Comparison of ENCODE assay signal across 1 cellular context in the genomic region with DNA sequence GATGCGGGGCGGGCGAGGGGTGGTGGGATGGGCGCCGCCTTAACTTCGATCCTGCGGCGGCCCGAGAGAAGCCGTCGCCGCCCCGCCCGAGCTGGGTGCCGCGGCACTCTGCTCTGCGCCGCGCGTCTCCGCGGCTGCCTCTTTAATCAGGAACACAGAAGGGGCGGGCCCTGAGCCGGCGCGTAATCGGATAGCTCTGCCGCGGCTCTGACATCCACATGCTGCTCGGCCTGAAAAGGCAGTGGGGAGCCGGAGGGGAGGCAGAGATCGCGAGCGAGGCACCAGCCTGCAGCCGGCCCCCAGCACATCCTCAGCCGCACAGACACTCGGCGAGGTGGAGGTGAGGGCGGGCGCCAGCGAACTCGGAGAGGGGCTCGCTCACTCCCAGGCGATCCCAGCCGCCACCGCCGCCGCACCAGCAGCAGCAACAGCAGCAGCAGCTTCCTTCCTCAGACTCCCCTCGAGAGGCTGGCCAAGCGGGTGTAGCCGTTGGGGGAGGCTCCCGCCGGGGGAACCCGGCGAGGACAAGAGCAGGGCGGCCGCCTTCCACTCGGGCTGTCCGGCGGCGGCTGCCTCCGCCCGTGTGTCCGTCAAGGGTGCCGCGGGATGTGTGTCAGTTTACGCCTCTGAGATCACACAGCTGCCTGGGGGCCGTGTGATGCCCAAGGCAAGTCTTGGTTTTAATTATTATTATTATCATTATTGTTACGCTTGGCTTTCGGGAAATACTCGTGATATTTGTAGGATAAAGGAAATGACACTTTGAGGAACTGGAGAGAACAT.
TF ChIP-seq lines count a peak whose summit lies in the region.

TSS of gene NRP2 (plus strand) at position 263 of the 783 bp plus-strand sequence. CDS start 790 bp downstream, outside the sequence.

TF ChIP-seq in WTC11, 78 proteins besides CTCF, POLR2A, EP300 and RAD21 (continued from another document):
- TF ChIP-seq FOXP1 (CRISPR knock-in tag; IDR thresholded peaks at IDR 0.05; ENCODE audit: borderline replicate concordance) = peak; percentile 87; the same call in 1 of the 2 replicates
- TF ChIP-seq FOXK1 (CRISPR knock-in tag; IDR thresholded peaks at IDR 0.05) = peak; percentile 80; the same call in 1 of the 2 replicates
- TF ChIP-seq USF1 (CRISPR knock-in tag; IDR thresholded peaks at IDR 0.05) = peak; percentile 64; the same call in 1 of the 2 replicates
- no peak for TF ChIP-seq TCF7 (CRISPR knock-in tag; IDR thresholded peaks at IDR 0.05; ENCODE audit: low read depth)
- TF ChIP-seq OVOL2 (CRISPR knock-in tag; IDR thresholded peaks at IDR 0.05; ENCODE audit: borderline replicate concordance) = no peak
- TF ChIP-seq AFF4 (CRISPR knock-in tag; IDR thresholded peaks at IDR 0.05; ENCODE audit: borderline replicate concordance) = 0 out of 2 replicates have a peak, but pooled peaks have one; percentile 40
- 0 out of 2 replicates have a peak, but pooled peaks have one; percentile 52 for TF ChIP-seq NFE2L1 (CRISPR knock-in tag; IDR thresholded peaks at IDR 0.05)
- peak; percentile 78; the same call in 1 of the 2 replicates for TF ChIP-seq ESRRA (CRISPR knock-in tag; IDR thresholded peaks at IDR 0.05; ENCODE audit: borderline replicate concordance)
- peak; percentile 90 for TF ChIP-seq ZBTB43 (CRISPR knock-in tag; IDR thresholded peaks at IDR 0.05)
- peak; percentile 43; the same call in 1 of the 2 replicates for TF ChIP-seq ZNF138 (CRISPR knock-in tag; conservative IDR thresholded peaks at IDR 0.05)
- no peak for TF ChIP-seq ZNF423 (CRISPR knock-in tag; IDR thresholded peaks at IDR 0.05)
- TF ChIP-seq, protein P1, sequence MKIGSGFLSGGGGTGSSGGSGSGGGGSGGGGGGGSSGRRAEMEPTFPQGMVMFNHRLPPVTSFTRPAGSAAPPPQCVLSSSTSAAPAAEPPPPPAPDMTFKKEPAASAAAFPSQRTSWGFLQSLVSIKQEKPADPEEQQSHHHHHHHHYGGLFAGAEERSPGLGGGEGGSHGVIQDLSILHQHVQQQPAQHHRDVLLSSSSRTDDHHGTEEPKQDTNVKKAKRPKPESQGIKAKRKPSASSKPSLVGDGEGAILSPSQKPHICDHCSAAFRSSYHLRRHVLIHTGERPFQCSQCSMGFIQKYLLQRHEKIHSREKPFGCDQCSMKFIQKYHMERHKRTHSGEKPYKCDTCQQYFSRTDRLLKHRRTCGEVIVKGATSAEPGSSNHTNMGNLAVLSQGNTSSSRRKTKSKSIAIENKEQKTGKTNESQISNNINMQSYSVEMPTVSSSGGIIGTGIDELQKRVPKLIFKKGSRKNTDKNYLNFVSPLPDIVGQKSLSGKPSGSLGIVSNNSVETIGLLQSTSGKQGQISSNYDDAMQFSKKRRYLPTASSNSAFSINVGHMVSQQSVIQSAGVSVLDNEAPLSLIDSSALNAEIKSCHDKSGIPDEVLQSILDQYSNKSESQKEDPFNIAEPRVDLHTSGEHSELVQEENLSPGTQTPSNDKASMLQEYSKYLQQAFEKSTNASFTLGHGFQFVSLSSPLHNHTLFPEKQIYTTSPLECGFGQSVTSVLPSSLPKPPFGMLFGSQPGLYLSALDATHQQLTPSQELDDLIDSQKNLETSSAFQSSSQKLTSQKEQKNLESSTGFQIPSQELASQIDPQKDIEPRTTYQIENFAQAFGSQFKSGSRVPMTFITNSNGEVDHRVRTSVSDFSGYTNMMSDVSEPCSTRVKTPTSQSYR (CRISPR knock-in tag; IDR thresholded peaks at IDR 0.05) = no peak
- TF ChIP-seq, protein P2, sequence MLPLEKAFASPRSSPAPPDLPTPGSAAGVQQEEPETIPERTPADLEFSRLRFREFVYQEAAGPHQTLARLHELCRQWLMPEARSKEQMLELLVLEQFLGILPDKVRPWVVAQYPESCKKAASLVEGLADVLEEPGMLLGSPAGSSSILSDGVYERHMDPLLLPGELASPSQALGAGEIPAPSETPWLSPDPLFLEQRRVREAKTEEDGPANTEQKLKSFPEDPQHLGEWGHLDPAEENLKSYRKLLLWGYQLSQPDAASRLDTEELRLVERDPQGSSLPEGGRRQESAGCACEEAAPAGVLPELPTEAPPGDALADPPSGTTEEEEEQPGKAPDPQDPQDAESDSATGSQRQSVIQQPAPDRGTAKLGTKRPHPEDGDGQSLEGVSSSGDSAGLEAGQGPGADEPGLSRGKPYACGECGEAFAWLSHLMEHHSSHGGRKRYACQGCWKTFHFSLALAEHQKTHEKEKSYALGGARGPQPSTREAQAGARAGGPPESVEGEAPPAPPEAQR (CRISPR knock-in tag; IDR thresholded peaks at IDR 0.05) = no peak
- TF ChIP-seq NR3C1 (CRISPR knock-in tag; conservative IDR thresholded peaks at IDR 0.05; ENCODE audit: low read depth) = peak; percentile 28; the same call in 1 of the 2 replicates
- TF ChIP-seq ZNF232 (CRISPR knock-in tag; IDR thresholded peaks at IDR 0.05) = peak; percentile 87; the same call in 1 of the 2 replicates
- TF ChIP-seq ELF4 (CRISPR knock-in tag; IDR thresholded peaks at IDR 0.05; ENCODE audit: low read depth) = no peak
- TF ChIP-seq GABPB1 (CRISPR knock-in tag; IDR thresholded peaks at IDR 0.05) = 0 out of 2 replicates have a peak, but pooled peaks have one; percentile 14
- TF ChIP-seq CREB1 (CRISPR knock-in tag; IDR thresholded peaks at IDR 0.05) = 0 out of 2 replicates have a peak, but pooled peaks have one; percentile 26
- no peak for TF ChIP-seq IRF2 (CRISPR knock-in tag; IDR thresholded peaks at IDR 0.05; ENCODE audit: borderline replicate concordance, low read depth)
- TF ChIP-seq, protein P3, sequence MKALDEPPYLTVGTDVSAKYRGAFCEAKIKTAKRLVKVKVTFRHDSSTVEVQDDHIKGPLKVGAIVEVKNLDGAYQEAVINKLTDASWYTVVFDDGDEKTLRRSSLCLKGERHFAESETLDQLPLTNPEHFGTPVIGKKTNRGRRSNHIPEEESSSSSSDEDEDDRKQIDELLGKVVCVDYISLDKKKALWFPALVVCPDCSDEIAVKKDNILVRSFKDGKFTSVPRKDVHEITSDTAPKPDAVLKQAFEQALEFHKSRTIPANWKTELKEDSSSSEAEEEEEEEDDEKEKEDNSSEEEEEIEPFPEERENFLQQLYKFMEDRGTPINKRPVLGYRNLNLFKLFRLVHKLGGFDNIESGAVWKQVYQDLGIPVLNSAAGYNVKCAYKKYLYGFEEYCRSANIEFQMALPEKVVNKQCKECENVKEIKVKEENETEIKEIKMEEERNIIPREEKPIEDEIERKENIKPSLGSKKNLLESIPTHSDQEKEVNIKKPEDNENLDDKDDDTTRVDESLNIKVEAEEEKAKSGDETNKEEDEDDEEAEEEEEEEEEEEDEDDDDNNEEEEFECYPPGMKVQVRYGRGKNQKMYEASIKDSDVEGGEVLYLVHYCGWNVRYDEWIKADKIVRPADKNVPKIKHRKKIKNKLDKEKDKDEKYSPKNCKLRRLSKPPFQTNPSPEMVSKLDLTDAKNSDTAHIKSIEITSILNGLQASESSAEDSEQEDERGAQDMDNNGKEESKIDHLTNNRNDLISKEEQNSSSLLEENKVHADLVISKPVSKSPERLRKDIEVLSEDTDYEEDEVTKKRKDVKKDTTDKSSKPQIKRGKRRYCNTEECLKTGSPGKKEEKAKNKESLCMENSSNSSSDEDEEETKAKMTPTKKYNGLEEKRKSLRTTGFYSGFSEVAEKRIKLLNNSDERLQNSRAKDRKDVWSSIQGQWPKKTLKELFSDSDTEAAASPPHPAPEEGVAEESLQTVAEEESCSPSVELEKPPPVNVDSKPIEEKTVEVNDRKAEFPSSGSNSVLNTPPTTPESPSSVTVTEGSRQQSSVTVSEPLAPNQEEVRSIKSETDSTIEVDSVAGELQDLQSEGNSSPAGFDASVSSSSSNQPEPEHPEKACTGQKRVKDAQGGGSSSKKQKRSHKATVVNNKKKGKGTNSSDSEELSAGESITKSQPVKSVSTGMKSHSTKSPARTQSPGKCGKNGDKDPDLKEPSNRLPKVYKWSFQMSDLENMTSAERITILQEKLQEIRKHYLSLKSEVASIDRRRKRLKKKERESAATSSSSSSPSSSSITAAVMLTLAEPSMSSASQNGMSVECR (CRISPR knock-in tag; IDR thresholded peaks at IDR 0.05; ENCODE audit: borderline replicate concordance) = peak; percentile 91; the same call in 1 of the 2 replicates
- 0 out of 2 replicates have a peak, but pooled peaks have one; percentile 15 for TF ChIP-seq E2F5 (CRISPR knock-in tag; IDR thresholded peaks at IDR 0.05)
- peak; percentile 93 for TF ChIP-seq ETV6 (CRISPR knock-in tag; IDR thresholded peaks at IDR 0.05)
- no peak for TF ChIP-seq ZMAT4 (CRISPR knock-in tag; IDR thresholded peaks at IDR 0.05)
- no peak for TF ChIP-seq E2F1 (CRISPR knock-in tag; IDR thresholded peaks at IDR 0.05)
- TF ChIP-seq MAX (CRISPR knock-in tag; IDR thresholded peaks at IDR 0.05) = peak; percentile 85
- TF ChIP-seq TEAD1 (CRISPR knock-in tag; IDR thresholded peaks at IDR 0.05) = peak; percentile 73; the same call in 1 of the 2 replicates
